8 cellular contexts compared by ENCODE assay signal in the genomic region with DNA sequence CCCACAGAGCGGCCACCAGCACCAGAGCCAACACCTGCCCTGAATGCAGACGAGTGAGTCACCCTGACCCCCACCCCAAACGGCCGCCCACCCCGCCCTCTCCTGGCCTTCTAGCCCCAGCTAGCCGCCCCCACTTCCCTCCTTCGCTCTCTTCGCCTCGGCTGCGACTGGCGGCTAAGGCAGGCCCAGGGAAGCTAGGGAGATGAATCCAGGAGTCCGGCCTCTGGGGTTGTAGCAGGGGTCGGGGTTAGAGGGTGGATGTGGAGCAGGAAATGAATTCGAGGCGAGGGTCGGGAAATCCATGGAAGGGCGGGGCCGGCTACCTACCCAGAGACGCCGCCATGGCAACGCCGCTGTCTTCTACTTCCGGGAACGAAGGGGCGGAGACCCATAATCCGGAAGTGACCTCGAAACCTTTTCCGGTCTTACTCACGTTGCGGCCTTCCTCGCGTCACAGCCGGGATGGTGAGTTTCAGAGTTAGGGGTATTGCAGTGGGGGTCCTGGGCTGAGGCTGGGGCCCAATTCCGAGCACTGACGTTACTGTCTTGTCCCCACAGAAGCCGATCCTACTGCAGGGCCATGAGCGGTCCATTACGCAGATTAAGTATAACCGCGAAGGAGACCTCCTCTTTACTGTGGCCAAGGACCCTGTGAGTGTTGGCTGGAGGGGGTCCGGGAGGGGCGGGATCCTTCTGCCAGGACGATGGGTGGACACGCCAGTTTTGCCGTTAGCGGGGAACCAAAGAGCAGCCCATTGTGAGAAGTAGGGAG. TPM values are rescaled to one million over a fixed set of nuclear protein-coding genes. Genes with fewer than 3 reads are reported as not detected.
DNase-seq lines count a peak whose midpoint lies in the region; ATAC-seq and TF ChIP-seq lines count a peak whose summit lies in the region.

Gene EIF3I, plus strand, starts transcription at position 428 of the 772 bp plus-strand sequence. Its CDS starts 35 bp downstream, at position 463.
Gene TMEM234, minus strand, starts transcription at position 374 of the 772 bp plus-strand sequence. Its CDS starts 31 bp downstream, at position 343.

- H3K4me3 ChIP-seq in astrocyte of the cerebellum (ENCODE audit: low read depth, low read length): peak within 1 kb of the TSS; percentile 98
- H3K4me3 ChIP-seq in rectal smooth muscle tissue (ENCODE audit: low read length): peak within 1 kb of the TSS; percentile 97
- H3K4me3 ChIP-seq in vagina: peak within 1 kb of the TSS; percentile 92 to 95

- H3K9ac ChIP-seq in rectal smooth muscle tissue (ENCODE audit: low read length): peak within 1 kb of the TSS; percentile 93

- ATAC-seq in GM18498 (IDR thresholded peaks at IDR 0.05; ENCODE audit: unreplicated experiment) (peak; percentile 93), HG02938 (IDR thresholded peaks at IDR 0.05; ENCODE audit: unreplicated experiment) (peak; percentile 82)

- H3K36me3 ChIP-seq in rectal smooth muscle tissue (ENCODE audit: control insufficient read depth, insufficient read depth, low read length) (no peaks in the 10 kb centered on the region), vagina (peaks cover 0 to 31% of the 10 kb centered on the region in 2 donors)

- intact Hi-C loops in vagina (cut with DNase I): loop anchor here (10.0 kb wide), 1 partner anchor 173 kb away; the partner anchor contains the start of gene BSDC1

- peaks cover 12% of the 10 kb centered on the region for H3K4me1 ChIP-seq in rectal smooth muscle tissue (ENCODE audit: control insufficient read depth, insufficient read depth, low read length)
- peaks cover 28% of the 10 kb centered on the region for H3K4me1 ChIP-seq in vagina

- TF ChIP-seq CTCF in astrocyte of the cerebellum (IDR thresholded peaks at IDR 0.05; ENCODE audit: low read depth, low read length, missing control alignments) (no peak), vagina (IDR thresholded peaks at IDR 0.05) (no peak)

- peak in 1 of 2 donors; percentile 71 for TF ChIP-seq POLR2A in vagina (IDR thresholded peaks at IDR 0.05)

- no peaks in the 10 kb centered on the region for H3K9me3 ChIP-seq in vagina

- DNase-seq in NCI-H2029 (lab: John Stamatoyannopoulos, UW) (peak; percentile 90), T-helper 9 cell (peak; percentile 85), astrocyte of the cerebellum (ENCODE audit: low read depth) (peak; percentile 81), hepatic stellate cell (ENCODE audit: low spot score) (peak; percentile 94), vagina (ENCODE audit: extremely low spot score in 2 of 2) (no peak)

- H3K27ac ChIP-seq in rectal smooth muscle tissue (ENCODE audit: low read depth, low read length) (peak within 1 kb of the TSS; percentile 94), vagina (peak within 1 kb of the TSS; percentile 87)

- in situ Hi-C loops in astrocyte of the cerebellum (cut with HindIII; ENCODE audit: low sequenced_read_pairs): no loop called here

- no peaks in the 10 kb centered on the region for H3K27me3 ChIP-seq in rectal smooth muscle tissue (ENCODE audit: control insufficient read depth, insufficient read depth, low read length)
- H3K27me3 ChIP-seq in vagina: no peaks in the 10 kb centered on the region

RNA-seq across cellular contexts. Expression of gene EIF3I, which starts in this region (rescaled TPM):
- 164 TPM for total RNA-seq in vagina

RNA-seq across cellular contexts. Expression of gene TMEM234, which starts in this region (rescaled TPM):
- 8.3 TPM for total RNA-seq in vagina

Comparison
In these comparisons a context has a peak if more than half of its experiments do, and no peak if none do; other contexts are left out.
1. DNase-seq: peak in NCI-H2029 (single experiment), T-helper 9 cell (single experiment), astrocyte of the cerebellum (single experiment) and hepatic stellate cell (single experiment); none in vagina (0 of 2).
2. Peak in every context shown above with its lines, with median percentiles within 50 percentile points of each other: H3K4me3 ChIP-seq.